Comparison of ENCODE assay signal across 12 cellular contexts in genomic region chr2:202221873-202222272, GRCh38. TPM values are rescaled to one million over a fixed set of nuclear protein-coding genes. Genes with fewer than 3 reads are reported as not detected.
DNase-seq lines count a peak whose midpoint lies in the region; ATAC-seq and TF ChIP-seq lines count a peak whose summit lies in the region.
"Had no signal": no experiment of that assay in that cellular context is flagged by ENCODE, and none has a peak within 500 bp of the region (broad histone marks: within the 10 kb centered on the region; RNA-seq: fewer than 3 reads in every experiment).

No MANE protein-coding gene starts in this region.

- TF ChIP-seq CTCF in smooth muscle cell (IDR thresholded peaks at IDR 0.05; ENCODE audit: borderline replicate concordance, insufficient read depth, poor library complexity, severe bottlenecking) (no peak), type B pancreatic cell (conservative IDR thresholded peaks at IDR 0.05) (no peak)

- H3K4me3 ChIP-seq in SK-N-MC (no peak overlapping the region), smooth muscle cell (no peak overlapping the region)
- H3K4me3 ChIP-seq: spleen had no signal

- H3K4me2 ChIP-seq in smooth muscle cell, result peak overlapping the region; percentile 53

- H3K27me3 Mint-ChIP-seq in activated naive CD8-positive, alpha-beta T cell, result no peaks in the 10 kb centered on the region
- H3K27me3 Mint-ChIP-seq in activated naive CD8-positive, alpha-beta T cell treated with anti-CD3 and anti-CD28 coated beads, Interleukin-2, amount 50 U/mL, for 24 hours, result no peaks in the 10 kb centered on the region
- no peaks in the 10 kb centered on the region for H3K27me3 Mint-ChIP-seq in type B pancreatic cell

- H4K20me1 ChIP-seq in smooth muscle cell (ENCODE audit: low read depth), result peaks cover 95% of the 10 kb centered on the region

- H3K27ac Mint-ChIP-seq in activated naive CD8-positive, alpha-beta T cell, result peak overlapping the region; percentile 34
- no peak overlapping the region for H3K27ac Mint-ChIP-seq in activated naive CD8-positive, alpha-beta T cell treated with anti-CD3 and anti-CD28 coated beads, Interleukin-2, amount 50 U/mL, for 24 hours
- no peak overlapping the region for H3K27ac Mint-ChIP-seq in type B pancreatic cell

- H3K9ac ChIP-seq in SK-N-MC (ENCODE audit: insufficient read length) (no peak overlapping the region), smooth muscle cell (ENCODE audit: low read depth) (no peak overlapping the region)

- peaks cover 10% of the 10 kb centered on the region for H3K36me3 Mint-ChIP-seq in activated naive CD8-positive, alpha-beta T cell
- peaks cover 28% of the 10 kb centered on the region for H3K36me3 Mint-ChIP-seq in activated naive CD8-positive, alpha-beta T cell treated with anti-CD3 and anti-CD28 coated beads, Interleukin-2, amount 50 U/mL, for 24 hours (ENCODE audit: low read depth)
- H3K36me3 Mint-ChIP-seq in type B pancreatic cell, result peaks cover 42% of the 10 kb centered on the region

- peaks cover 93% of the 10 kb centered on the region for H3K79me2 ChIP-seq in smooth muscle cell (ENCODE audit: low read depth)

- peaks cover 58% of the 10 kb centered on the region for H3K36me3 ChIP-seq in SK-N-MC (ENCODE audit: insufficient read depth, low read length)
- H3K36me3 ChIP-seq in smooth muscle cell (ENCODE audit: low read depth), result no peaks in the 10 kb centered on the region

- no peak for DNase-seq in activated naive CD8-positive, alpha-beta T cell treated with anti-CD3 and anti-CD28 coated beads, Interleukin-2, amount 50 U/mL, for 24 hours
- DNase-seq in SK-N-MC (ENCODE audit: low read depth, low spot score) (no peak), glomerular visceral epithelial cell (ENCODE audit: extremely low spot score) (peak; percentile 33), smooth muscle cell (lab: John Stamatoyannopoulos, UW; ENCODE audit: unreplicated experiment) (no peak), hypothalamus (lab: John Stamatoyannopoulos, UW) (no peak), type B pancreatic cell (ENCODE audit: extremely low spot score, unreplicated experiment) (no peak), NCI-H2196 treated with DMSO at 0.1 percent for 48 hours (lab: John Stamatoyannopoulos, UW; ENCODE audit: unreplicated experiment) (no peak)
- DNase-seq: activated T-cell treated with anti-CD3 and anti-CD28 coated beads, Interleukin-2, amount 50 U/mL, for 48 hours; spleen had no signal

- no peak for ATAC-seq in activated naive CD8-positive, alpha-beta T cell treated with anti-CD3 and anti-CD28 coated beads, Interleukin-2, amount 50 U/mL, for 24 hours

- no peaks in the 10 kb centered on the region for H3K27me3 ChIP-seq in smooth muscle cell (ENCODE audit: low read depth)
- H3K27me3 ChIP-seq: spleen had no signal

- H3K9me3 ChIP-seq in SK-N-MC (ENCODE audit: low read depth, low read length) (no peaks in the 10 kb centered on the region), smooth muscle cell (replicated peaks; ENCODE audit: low read depth) (no peaks in the 10 kb centered on the region)
- H3K9me3 ChIP-seq: spleen had no signal

- no peaks in the 10 kb centered on the region for H3K9me3 Mint-ChIP-seq in activated naive CD8-positive, alpha-beta T cell (ENCODE audit: low read depth)
- H3K9me3 Mint-ChIP-seq in activated naive CD8-positive, alpha-beta T cell treated with anti-CD3 and anti-CD28 coated beads, Interleukin-2, amount 50 U/mL, for 24 hours, result no peaks in the 10 kb centered on the region
- no peaks in the 10 kb centered on the region for H3K9me3 Mint-ChIP-seq in type B pancreatic cell
- H3K9me3 Mint-ChIP-seq: nephron had no signal

- H2AFZ ChIP-seq in smooth muscle cell (ENCODE audit: low read depth), result no peak overlapping the region

- H3K27ac ChIP-seq in SK-N-MC (peak overlapping the region; percentile 52; the same call in 1 of the 2 replicates), smooth muscle cell (ENCODE audit: low read depth) (peak overlapping the region; percentile 36)
- H3K27ac ChIP-seq: epithelial cell of prostate, spleen had no signal

- no peaks in the 10 kb centered on the region for H3F3A ChIP-seq in smooth muscle cell (ENCODE audit: low read depth)

- 0% methylated on average over 1 of the region's 1 CpG for WGBS in smooth muscle cell (ENCODE audit: low lambda C conversion rate)

- peaks cover 45% of the 10 kb centered on the region for H3K4me1 Mint-ChIP-seq in activated naive CD8-positive, alpha-beta T cell (ENCODE audit: low read depth)
- peaks cover 11% of the 10 kb centered on the region for H3K4me1 Mint-ChIP-seq in activated naive CD8-positive, alpha-beta T cell treated with anti-CD3 and anti-CD28 coated beads, Interleukin-2, amount 50 U/mL, for 24 hours
- H3K4me1 Mint-ChIP-seq in type B pancreatic cell (ENCODE audit: unreplicated experiment), result peaks cover 10% of the 10 kb centered on the region

- peaks cover 10% of the 10 kb centered on the region for H3K4me1 ChIP-seq in smooth muscle cell (ENCODE audit: low read depth)

- H3K4me3 Mint-ChIP-seq in activated naive CD8-positive, alpha-beta T cell, result no peak overlapping the region
- H3K4me3 Mint-ChIP-seq in activated naive CD8-positive, alpha-beta T cell treated with anti-CD3 and anti-CD28 coated beads, Interleukin-2, amount 50 U/mL, for 24 hours, result no peak overlapping the region
- H3K4me3 Mint-ChIP-seq in type B pancreatic cell, result no peak overlapping the region
- H3K4me3 Mint-ChIP-seq: nephron had no signal

RNA-seq across cellular contexts. Expression of gene SUMO1, which starts 16.5 kb away (rescaled TPM):
- total RNA-seq in smooth muscle cell, result 130 and 179 TPM in 2 replicates
- polyA plus RNA-seq in smooth muscle cell, result 156 and 159 TPM in 2 replicates
- total RNA-seq in type B pancreatic cell (ENCODE audit: low replicate concordance), result 102 and 119 TPM in 2 replicates

RNA-seq across cellular contexts. Expression of gene NOP58, which starts 43.7 kb away (rescaled TPM):
- total RNA-seq in smooth muscle cell (47.4 and 51.4 TPM in 2 replicates), type B pancreatic cell (ENCODE audit: low replicate concordance) (68.0 and 79.4 TPM in 2 replicates)
- 40.8 and 41.4 TPM in 2 replicates for polyA plus RNA-seq in smooth muscle cell
